19 cellular contexts compared by ENCODE assay signal in the genomic region with DNA sequence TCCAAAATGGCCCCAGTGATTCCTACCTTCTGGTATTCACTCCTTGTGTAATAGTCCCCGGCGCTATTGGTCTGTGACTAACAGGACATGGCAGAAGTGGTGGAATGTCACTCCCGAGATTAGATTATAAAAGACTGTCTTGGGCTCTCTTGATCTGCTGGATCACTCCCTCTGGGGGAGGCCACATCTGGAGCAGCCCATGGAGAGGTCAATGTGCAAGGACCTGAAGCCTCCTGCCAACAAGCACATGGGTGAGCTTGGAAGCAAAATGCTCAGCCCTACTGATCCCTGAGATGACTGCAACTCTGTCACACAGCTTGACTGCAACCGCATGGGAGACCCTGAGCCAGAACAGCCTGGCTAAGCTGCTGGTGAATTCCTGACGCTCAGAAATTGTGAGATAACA.
DNase-seq lines count a peak whose midpoint lies in the region; FAIRE-seq and TF ChIP-seq lines count a peak whose summit lies in the region.
"Had no signal": no experiment of that assay in that cellular context is flagged by ENCODE, and none has a peak within 500 bp of the region (broad histone marks: within the 10 kb centered on the region; RNA-seq: fewer than 3 reads in every experiment).

No MANE protein-coding gene starts in this region.

- TF ChIP-seq POLR2A in H54 (IDR thresholded peaks at IDR 0.05; ENCODE audit: low read depth, low read length), result no peak

- H3K79me2 ChIP-seq in fibroblast of lung (ENCODE audit: control insufficient read depth, insufficient read depth, low read length), result no peaks in the 10 kb centered on the region
- H3K79me2 ChIP-seq in trophoblast cell (ENCODE audit: control insufficient read depth, insufficient read depth, low read length, poor library complexity), result no peaks in the 10 kb centered on the region
- H3K79me2 ChIP-seq in mammary epithelial cell (ENCODE audit: insufficient read depth, low read length), result no peaks in the 10 kb centered on the region

- TF ChIP-seq CTCF in fibroblast of lung (conservative IDR thresholded peaks at IDR 0.05 in 1 of 2, IDR thresholded peaks at IDR 0.05 in 1 of 2; ENCODE audit: low read depth in 1 of 2, low read length in 2 of 2), result no peak
- no peak for TF ChIP-seq CTCF in mammary epithelial cell (conservative IDR thresholded peaks at IDR 0.05 in 1 of 2, IDR thresholded peaks at IDR 0.05 in 1 of 2; ENCODE audit: extremely low read depth in 1 of 2, insufficient read depth in 1 of 2, low read depth in 1 of 2, low read length in 2 of 2)

- no peak overlapping the region for H4K8ac ChIP-seq in trophoblast cell (ENCODE audit: low read depth, low read length)

- H3K27me3 ChIP-seq in adipocyte (replicated peaks; ENCODE audit: control insufficient read depth, insufficient read depth, low read length) (peaks cover 5% of the 10 kb centered on the region), fibroblast of lung (ENCODE audit: control insufficient read depth, insufficient read depth, low read length) (peaks cover 8% of the 10 kb centered on the region), trophoblast cell (ENCODE audit: insufficient read depth, low read length) (no peaks in the 10 kb centered on the region), mammary epithelial cell (ENCODE audit: insufficient read depth, low read length) (no peaks in the 10 kb centered on the region)
- H3K27me3 ChIP-seq: suprapubic skin had no signal

- BruUV-seq in mammary epithelial cell (replicated peaks; lab: Mats Ljungman, UMichigan), result no TSS peak

- no peak overlapping the region for H2AFZ ChIP-seq in fibroblast of lung (ENCODE audit: low read length)
- no peak overlapping the region for H2AFZ ChIP-seq in trophoblast cell (ENCODE audit: insufficient read depth, low read length, poor library complexity)
- no peak overlapping the region for H2AFZ ChIP-seq in mammary epithelial cell (ENCODE audit: low read depth, low read length)

- no CpG with 5 or more reads among the region's 5 CpGs for WGBS in trophoblast cell (ENCODE audit: extremely low coverage, insufficient coverage, insufficient read length)
- 75% methylated on average over 5 of the region's 5 CpGs for WGBS in mammary epithelial cell (ENCODE audit: low coverage, missing lambda C conversion rate)

- H3K9me3 ChIP-seq in adipocyte (ENCODE audit: control insufficient read depth, low read length) (no peaks in the 10 kb centered on the region), fibroblast of lung (ENCODE audit: control insufficient read depth, insufficient read depth, low read depth, low read length) (no peaks in the 10 kb centered on the region), trophoblast cell (ENCODE audit: insufficient read depth, low read depth, low read length) (peaks cover 3% of the 10 kb centered on the region), mammary epithelial cell (replicated peaks; ENCODE audit: insufficient read depth, low read length) (no peaks in the 10 kb centered on the region)
- H3K9me3 ChIP-seq: mucosa of descending colon, suprapubic skin had no signal

- H3K4me3 ChIP-seq in adipocyte (ENCODE audit: low read length), result no peak overlapping the region
- H3K4me3 ChIP-seq in fibroblast of lung (replicated peaks in 1 of 4; ENCODE audit: control extremely low read depth in 1 of 4, insufficient read depth in 1 of 4, low read depth in 3 of 4, low read length in 4 of 4), result no peak overlapping the region
- no peak overlapping the region for H3K4me3 ChIP-seq in trophoblast cell (ENCODE audit: low read depth, low read length)
- H3K4me3 ChIP-seq in mammary epithelial cell (replicated peaks in 1 of 3; ENCODE audit: insufficient read depth in 1 of 3, low read depth in 2 of 3, low read length in 3 of 3), result no peak overlapping the region
- H3K4me3 ChIP-seq: mucosa of descending colon, suprapubic skin had no signal

- no peak overlapping the region for H3K4ac ChIP-seq in trophoblast cell (ENCODE audit: low read depth, low read length)

- H3K9ac ChIP-seq in adipocyte (ENCODE audit: low read length) (no peak overlapping the region), fibroblast of lung (ENCODE audit: insufficient read depth, low read length) (no peak overlapping the region), trophoblast cell (ENCODE audit: low read length) (no peak overlapping the region), mammary epithelial cell (ENCODE audit: insufficient read depth, low read length) (no peak overlapping the region)

- dilution Hi-C loops in mammary epithelial cell (cut with HindIII; ENCODE audit: low sequenced_read_pairs), result loop anchor here (5.0 kb wide), 1 partner anchor 49 kb away; no protein-coding TSS in a partner anchor

- H2AK5ac ChIP-seq in trophoblast cell (ENCODE audit: low read length), result no peak overlapping the region

- H3K79me1 ChIP-seq in trophoblast cell (ENCODE audit: low read length), result no peaks in the 10 kb centered on the region

- H3K4me2 ChIP-seq in fibroblast of lung (ENCODE audit: extremely low read depth, insufficient read depth, low read length) (no peak overlapping the region), trophoblast cell (ENCODE audit: low read length) (no peak overlapping the region), mammary epithelial cell (ENCODE audit: insufficient read depth, low read depth, low read length) (no peak overlapping the region)

- no peak overlapping the region for H3K14ac ChIP-seq in trophoblast cell (ENCODE audit: low read length)

- no peak overlapping the region for H4K12ac ChIP-seq in trophoblast cell (ENCODE audit: low read depth, low read length)

- H3K4me1 ChIP-seq in adipocyte (ENCODE audit: control insufficient read depth, insufficient read depth, low read length), result peaks cover 7% of the 10 kb centered on the region
- H3K4me1 ChIP-seq in fibroblast of lung (ENCODE audit: control insufficient read depth, extremely low read depth, insufficient read depth, low read length), result no peaks in the 10 kb centered on the region
- H3K4me1 ChIP-seq in trophoblast cell (ENCODE audit: control insufficient read depth in 1 of 2, insufficient read depth in 2 of 2, low read length in 2 of 2), result no peaks in the 10 kb centered on the region
- no peaks in the 10 kb centered on the region for H3K4me1 ChIP-seq in mammary epithelial cell (ENCODE audit: insufficient read depth, low read length)
- H3K4me1 ChIP-seq: suprapubic skin had no signal

- no peak overlapping the region for H4K91ac ChIP-seq in trophoblast cell (ENCODE audit: low read depth, low read length)

- CTCF ChIA-PET in mammary epithelial cell (lab: Charles Lee; ENCODE audit: low non-redundant PET), result no interaction called here

- FAIRE-seq in H54 (lab: Jason Lieb, UNC), result no peak

- no peaks in the 10 kb centered on the region for H4K20me1 ChIP-seq in fibroblast of lung (ENCODE audit: control insufficient read depth, extremely low read depth, insufficient read depth, low read length)
- H4K20me1 ChIP-seq in mammary epithelial cell (ENCODE audit: insufficient read depth, low read length), result no peaks in the 10 kb centered on the region

- peak; percentile 65 for DNase-seq in EL
- DNase-seq in adipocyte (ENCODE audit: low read depth), result peak; percentile 35
- peak; percentile 23 to 39 for DNase-seq in fibroblast of lung (ENCODE audit: low read depth in 2 of 2)
- peak; percentile 77 to 91 for DNase-seq in trophoblast cell
- DNase-seq in putamen (ENCODE audit: low spot score), result no peak
- no peak for DNase-seq in HK-2 (ENCODE audit: unreplicated experiment)
- DNase-seq in H54 (ENCODE audit: insufficient read length, low spot score), result no peak
- DNase-seq in mammary epithelial cell, result no peak
- DNase-seq: ACHN; activated CD4-positive, alpha-beta T cell treated with anti-CD3 and anti-CD28 coated beads, Interleukin-2, amount 10 ng/mL, durations not matched to agents 24 days and 14 days; CD4-positive, CD25-positive, alpha-beta regulatory T cell; central memory CD4-positive, alpha-beta T cell; DMS 273 treated with DMSO at 0.1 percent for 48 hours; GDM1; left cardiac atrium; mucosa of descending colon; NCI-H1436 treated with DMSO at 0.1 percent for 48 hours; NCI-H748 treated with DMSO at 0.1 percent for 48 hours had no signal

- H3K36me3 ChIP-seq in adipocyte (ENCODE audit: control insufficient read depth, insufficient read depth, low read length, severe bottlenecking), result no peaks in the 10 kb centered on the region
- H3K36me3 ChIP-seq in fibroblast of lung (ENCODE audit: control insufficient read depth, insufficient read depth, low read length), result no peaks in the 10 kb centered on the region
- no peaks in the 10 kb centered on the region for H3K36me3 ChIP-seq in trophoblast cell (ENCODE audit: control insufficient read depth in 1 of 2, insufficient read depth in 2 of 2, low read length in 2 of 2)
- no peaks in the 10 kb centered on the region for H3K36me3 ChIP-seq in mammary epithelial cell (ENCODE audit: insufficient read depth, low read length)
- H3K36me3 ChIP-seq: suprapubic skin had no signal

- H3K23ac ChIP-seq in trophoblast cell (ENCODE audit: low read length), result no peak overlapping the region

- intact Hi-C loops in mammary epithelial cell (cut with micrococcal nuclease), result no loop called here

- H3K18ac ChIP-seq in trophoblast cell (ENCODE audit: low read length), result no peak overlapping the region

- in situ Hi-C loops in mammary epithelial cell (cut with MboI; ENCODE audit: low sequenced_read_pairs in 2 of 2), result no loop called here

- no peak overlapping the region for H2BK5ac ChIP-seq in trophoblast cell (ENCODE audit: low read depth, low read length, poor library complexity)

- no peak overlapping the region for H2BK12ac ChIP-seq in trophoblast cell (ENCODE audit: low read length)

- no peak overlapping the region for H3K27ac ChIP-seq in fibroblast of lung (ENCODE audit: insufficient read depth, low read length)
- no peak overlapping the region for H3K27ac ChIP-seq in trophoblast cell (ENCODE audit: low read depth, low read length)
- H3K27ac ChIP-seq in mammary epithelial cell (ENCODE audit: insufficient read depth, low read depth, low read length), result no peak overlapping the region
- H3K27ac ChIP-seq: suprapubic skin had no signal

- H2BK120ac ChIP-seq in trophoblast cell (ENCODE audit: insufficient read depth, low read length, poor library complexity), result no peak overlapping the region

Comparison
In these comparisons a context has a peak if more than half of its experiments do, and no peak if none do; other contexts are left out.
1. DNase-seq: peak in EL (single experiment), adipocyte (single experiment), fibroblast of lung (2 of 2) and trophoblast cell (2 of 2); none in putamen (single experiment), HK-2 (single experiment), H54 (single experiment) and mammary epithelial cell (single experiment).